ENCODE assay signal across 24 cellular contexts in the genomic region with DNA sequence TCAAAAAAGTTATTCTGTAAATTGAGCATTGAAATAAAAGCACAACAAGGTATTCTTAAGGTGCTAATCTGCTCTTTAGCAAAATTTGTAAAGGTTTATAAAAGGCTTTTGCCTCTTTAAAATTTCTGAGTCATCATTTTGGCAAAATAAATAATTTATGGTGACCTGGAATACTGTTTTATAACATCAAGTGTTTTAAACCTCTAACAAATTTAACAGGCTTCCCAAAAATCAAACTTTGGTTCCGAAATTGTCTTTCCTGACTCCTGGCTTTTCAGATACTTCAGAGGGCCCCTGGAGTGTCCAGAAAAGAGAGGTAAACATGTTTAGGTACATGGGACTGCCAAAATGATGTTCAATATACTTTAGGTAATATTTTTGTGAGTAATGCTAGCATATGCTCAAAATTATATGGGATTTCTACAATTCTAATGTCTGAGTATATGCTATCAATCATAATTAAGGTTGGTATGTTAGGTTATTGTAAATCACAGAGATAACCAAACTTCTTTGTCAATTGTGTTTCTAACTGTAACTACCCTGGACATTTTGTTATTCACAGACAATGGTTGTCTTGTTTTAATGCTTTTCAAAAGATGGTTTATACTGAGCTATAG.
"Had no signal": no experiment of that assay in that cellular context is flagged by ENCODE, and none has a peak within 500 bp of the region (broad histone marks: within the 10 kb centered on the region; RNA-seq: fewer than 3 reads in every experiment).

No MANE protein-coding gene starts in this region.

- H3K36me3 ChIP-seq: SJSA1 had no signal

- H3K9me3 ChIP-seq: SJSA1 had no signal

- DNase-seq: Kasumi-1, KG1, MV-4-11, NCI-H1048, NCI-H1105, NCI-H1417, NCI-H1436 treated with DMSO at 0.1 percent for 48 hours, NCI-H1694, NCI-H187 treated with DMSO at 0.1 percent for 48 hours, NCI-H2029 treated with DMSO at 0.1 percent for 48 hours, NCI-H2171 treated with DMSO at 0.1 percent for 48 hours, NCI-H345, NCI-H446 treated with DMSO at 0.1 percent for 48 hours, NCI-H510A treated with DMSO at 0.1 percent for 48 hours, NCI-H526, NCI-H748 treated with DMSO at 0.1 percent for 48 hours, Right ventricle myocardium superior, RPMI8226, SIG-M5 had no signal

- H3K4me3 ChIP-seq: SJSA1, SK-N-MC had no signal

- H3K27ac ChIP-seq: HL-60, SJSA1, SK-N-MC had no signal

- FAIRE-seq: HTR-8/SVneo, RCC 7860 had no signal

- H3K27me3 ChIP-seq: SJSA1 had no signal
